Comparison of ENCODE assay signal across 22 cellular contexts in the genomic region with DNA sequence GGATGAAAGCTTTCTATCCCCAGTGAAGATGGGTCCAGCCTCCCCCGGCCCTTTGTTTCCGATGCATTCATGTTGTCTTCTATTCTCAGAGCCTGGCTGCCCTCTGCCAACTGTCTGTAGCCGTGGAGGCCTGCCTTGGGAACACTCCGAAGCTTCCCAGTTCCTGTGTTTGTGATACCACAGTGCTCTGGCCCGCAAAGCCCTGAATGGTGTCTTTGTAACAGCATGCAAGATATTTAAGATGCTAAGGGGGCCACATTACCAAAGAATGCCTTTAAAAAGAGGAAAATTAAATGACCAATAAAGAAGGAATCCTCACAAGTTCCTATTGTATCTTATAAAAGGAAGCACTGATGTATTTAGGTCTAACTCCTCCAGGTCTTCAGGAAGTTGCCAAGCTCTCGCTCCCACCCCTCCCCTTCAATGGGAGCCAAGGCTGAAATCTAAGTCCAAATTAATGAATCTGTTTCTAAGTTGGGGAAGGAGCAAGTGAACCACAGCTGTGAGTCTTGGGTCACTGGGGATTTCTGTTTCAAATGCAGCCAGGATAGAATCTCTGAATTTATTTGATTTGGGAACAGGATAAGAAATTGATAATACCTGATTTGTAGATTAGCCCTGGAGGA.
DNase-seq lines count a peak whose midpoint lies in the region; ATAC-seq and TF ChIP-seq lines count a peak whose summit lies in the region.
"Had no signal": no experiment of that assay in that cellular context is flagged by ENCODE, and none has a peak within 500 bp of the region (broad histone marks: within the 10 kb centered on the region; RNA-seq: fewer than 3 reads in every experiment).

No MANE protein-coding gene starts in this region.

- no peaks in the 10 kb centered on the region for H3K36me3 ChIP-seq in gastroesophageal sphincter
- H3K36me3 ChIP-seq: BLaER1, right lobe of liver, upper lobe of left lung had no signal

- TF ChIP-seq POLR2A in gastroesophageal sphincter (IDR thresholded peaks at IDR 0.05), result no peak

- no peak for TF ChIP-seq CTCF in gastroesophageal sphincter (IDR thresholded peaks at IDR 0.05)

- TF ChIP-seq EP300 in gastroesophageal sphincter (IDR thresholded peaks at IDR 0.05), result no peak

- no peak overlapping the region for H3K4me3 ChIP-seq in gastroesophageal sphincter
- H3K4me3 ChIP-seq: BLaER1, right lobe of liver, upper lobe of left lung had no signal

- intact Hi-C loops in left ventricle myocardium superior (cut with micrococcal nuclease), result no loop called here

- ATAC-seq in left ventricle myocardium superior (peak; percentile 78), gastroesophageal sphincter (no peak)
- ATAC-seq: activated naive CD4-positive, alpha-beta T cell treated with anti-CD3 and anti-CD28 coated beads, Interleukin-2, amount 50 U/mL, for 72 hours; activated T-helper 17 cell treated with anti-CD3 and anti-CD28 coated beads, Interleukin-2, amount 50 U/mL, for 72 hours; effector memory CD8-positive, alpha-beta T cell; right lobe of liver had no signal

- in situ Hi-C loops in ACHN (cut with HindIII; ENCODE audit: low pct_ligation_motif_present, low pct_unique_long_range_greater_than_20kb, low sequenced_read_pairs), result no loop called here

- 44 to 53% methylated on average over 5 to 6 of the region's 6 CpGs for WGBS in gastroesophageal sphincter (ENCODE audit: low coverage in 1 of 2), 2 donors

- no peaks in the 10 kb centered on the region for H3K4me1 ChIP-seq in gastroesophageal sphincter
- H3K4me1 ChIP-seq: BLaER1, right lobe of liver, upper lobe of left lung had no signal

- no peaks in the 10 kb centered on the region for H3K9me3 ChIP-seq in gastroesophageal sphincter
- H3K9me3 ChIP-seq: BLaER1, right lobe of liver, upper lobe of left lung had no signal

- H3K27ac ChIP-seq in caudate nucleus (ENCODE audit: low read depth, low read length) (peak overlapping the region; percentile 61), gastroesophageal sphincter (no peak overlapping the region)
- H3K27ac ChIP-seq: BLaER1, right lobe of liver, upper lobe of left lung had no signal

- peak in 8 of 14 donors; percentile 5 to 43 (median 25) for DNase-seq in C1 segment of cervical spinal cord (lab: John Stamatoyannopoulos, UW)
- peak in 24 of 61 donors; percentile 6 to 64 (median 30) for DNase-seq in caudate nucleus (lab: John Stamatoyannopoulos, UW)
- DNase-seq in left ventricle myocardium superior, result peak; percentile 52
- peak in 32 of 56 donors; percentile 7 to 67 (median 26) for DNase-seq in nucleus accumbens (lab: John Stamatoyannopoulos, UW)
- DNase-seq in NCI-H510A (lab: John Stamatoyannopoulos, UW), result no peak
- no peak for DNase-seq in RPMI8226
- DNase-seq in ACHN, result no peak
- DNase-seq: activated CD4-positive, alpha-beta T cell treated with anti-CD3 and anti-CD28 coated beads, Interleukin-2, amount 10 ng/mL, durations not matched to agents 24 days and 14 days; effector memory CD8-positive, alpha-beta T cell; GOT3; immature natural killer cell; Kasumi-1; NCI-H1694 treated with DMSO at 0.1 percent for 48 hours; NCI-H82; OCI-M1; right lobe of liver; stimulated activated CD8-positive, alpha-beta memory T cell treated with anti-CD3 and anti-CD28 coated beads, Interleukin-4, amount 100 ng/mL, for 48 hours; upper lobe of left lung had no signal

- no peaks in the 10 kb centered on the region for H3K27me3 ChIP-seq in gastroesophageal sphincter
- H3K27me3 ChIP-seq: BLaER1, right lobe of liver, upper lobe of left lung had no signal

Comparison
In these comparisons a context has a peak if more than half of its experiments do, and no peak if none do; other contexts are left out.
1. DNase-seq: peak in C1 segment of cervical spinal cord (8 of 14), left ventricle myocardium superior (single experiment) and nucleus accumbens (32 of 56); none in NCI-H510A (single experiment), RPMI8226 (single experiment) and ACHN (single experiment).